In genomic region chr18:23926590-23926989, GRCh38 we compare ENCODE assay signal across 14 cellular contexts.
"Had no signal": no experiment of that assay in that cellular context is flagged by ENCODE, and none has a peak within 500 bp of the region (broad histone marks: within the 10 kb centered on the region; RNA-seq: fewer than 3 reads in every experiment).

No MANE protein-coding gene starts in this region.

- DNase-seq: activated B cell treated with CpG ODN at 0.5 μM for 24 hours; activated CD4-positive, alpha-beta T cell treated with anti-CD3 and anti-CD28 coated beads, Interleukin-2, amount 50 U/mL, for 1 hour; activated naive CD4-positive, alpha-beta T cell treated with anti-CD3 and anti-CD28 coated beads, Interleukin-2, amount 50 U/mL, for 16 hours; central memory CD4-positive, alpha-beta T cell; effector memory CD4-positive, alpha-beta T cell; gastrocnemius medialis; left ventricle myocardium inferior; mesenchymal stem cell; occipital lobe; stimulated activated CD4-positive, alpha-beta T cell treated with anti-CD3 and anti-CD28 coated beads, Interleukin-4, amount 100 ng/mL, for 1 hour; stimulated activated CD8-positive, alpha-beta memory T cell treated with anti-CD3 and anti-CD28 coated beads, Interleukin-4, amount 100 ng/mL, for 48 hours; stimulated activated naive CD8-positive, alpha-beta T cell treated with anti-CD3 and anti-CD28 coated beads, Interleukin-15, Interleukin-2, amounts not matched to agents 100 U/mL and 50 U/mL, for 24 hours; upper lobe of left lung had no signal

- H3K4me3 ChIP-seq: gastrocnemius medialis, left ventricle myocardium inferior, suprapubic skin, upper lobe of left lung had no signal

- ATAC-seq: gastrocnemius medialis; stimulated activated naive CD8-positive, alpha-beta T cell treated with anti-CD3 and anti-CD28 coated beads, Interleukin-15, Interleukin-2, amounts not matched to agents 100 U/mL and 50 U/mL, for 24 hours had no signal
